24 cellular contexts compared by ENCODE assay signal in the genomic region with DNA sequence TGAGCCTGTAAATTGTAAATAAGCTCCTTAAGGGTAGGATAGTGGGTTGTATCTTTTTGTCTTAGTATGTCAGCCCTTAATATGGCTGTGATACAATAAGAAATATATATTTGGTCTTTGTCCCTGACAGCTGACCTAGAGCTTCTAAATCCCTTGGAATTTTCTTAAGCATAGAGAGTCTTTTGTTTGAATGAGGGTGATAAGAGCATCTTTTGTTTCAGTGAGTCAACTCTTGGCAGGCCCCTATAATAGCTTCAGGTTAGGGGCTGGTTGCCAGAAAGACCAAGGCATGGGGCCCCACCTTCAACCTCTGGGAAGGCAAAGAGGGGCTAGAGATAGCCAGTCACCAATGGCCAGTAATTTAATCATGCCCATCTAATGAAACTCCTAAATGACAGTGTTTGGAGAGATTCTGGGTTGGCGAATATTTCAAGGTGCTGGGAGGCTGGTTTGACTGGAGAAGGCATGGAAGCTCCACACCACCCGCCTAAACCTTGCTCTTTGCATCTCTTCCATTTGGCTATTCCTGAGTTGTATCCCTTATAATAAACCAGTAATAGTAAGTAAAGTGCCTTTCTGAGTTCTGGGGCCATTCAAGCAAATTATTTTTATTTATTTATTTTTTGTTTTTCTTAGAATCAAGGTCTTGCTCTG. TPM values are rescaled to one million over a fixed set of nuclear protein-coding genes. Genes with fewer than 3 reads are reported as not detected.
A peak's percentile ranks its signal among the peaks of the same experiment; 100 is the strongest.
DNase-seq lines count a peak whose midpoint lies in the region; ATAC-seq and TF ChIP-seq lines count a peak whose summit lies in the region.
"Had no signal": no experiment of that assay in that cellular context is flagged by ENCODE, and none has a peak within 500 bp of the region (broad histone marks: within the 10 kb centered on the region; RNA-seq: fewer than 3 reads in every experiment).

No MANE protein-coding gene starts in this region.

- H3K27me3 Mint-ChIP-seq in WTC11 (ENCODE audit: low read depth): no peaks in the 10 kb centered on the region

- no peaks in the 10 kb centered on the region for H3K36me3 ChIP-seq in gastroesophageal sphincter
- H3K36me3 ChIP-seq: right atrium auricular region, suprapubic skin had no signal

- no peak overlapping the region for H3K27ac ChIP-seq in gastroesophageal sphincter
- H3K27ac ChIP-seq: right atrium auricular region, suprapubic skin had no signal

- TF ChIP-seq CTCF in WTC11 (IDR thresholded peaks at IDR 0.05) (no peak), gastroesophageal sphincter (IDR thresholded peaks at IDR 0.05) (no peak)

- H3K4me3 ChIP-seq in gastroesophageal sphincter: no peak overlapping the region
- H3K4me3 ChIP-seq: mucosa of descending colon, right atrium auricular region, suprapubic skin had no signal

- TF ChIP-seq POLR2A in gastroesophageal sphincter (IDR thresholded peaks at IDR 0.05): no peak

- POLR2A ChIA-PET in WTC11 (lab: Charles Lee): no interaction called here

- H3K36me3 Mint-ChIP-seq in WTC11: no peaks in the 10 kb centered on the region

- H3K4me1 Mint-ChIP-seq in WTC11: peaks cover 25% of the 10 kb centered on the region
- H3K4me1 Mint-ChIP-seq: CD14-positive monocyte had no signal

- no peak for TF ChIP-seq EP300 in gastroesophageal sphincter (IDR thresholded peaks at IDR 0.05)

- 100% methylated on average over 2 of the region's 2 CpGs for WGBS in gastroesophageal sphincter (ENCODE audit: low coverage in 1 of 2), 2 donors

- CTCF ChIA-PET in WTC11 (lab: Charles Lee): interaction anchor here (1.0 kb wide), 1 partner anchor 11 kb away, joined by 3 read pairs; no protein-coding TSS in a partner anchor

- H3K27ac Mint-ChIP-seq in WTC11: no peak overlapping the region
- H3K27ac Mint-ChIP-seq: activated T-helper 2 cell treated with anti-CD3 and anti-CD28 coated beads, Interferon-gamma antibody, Interleukin-2, Interleukin-4, amounts not matched to agents 10 μg/mL and 5 μg/mL and 100 μg/mL, durations not matched to agents 14 hours and 24 hours and 36 hours; T-helper 2 cell treated with Interferon-gamma antibody and Interleukin-4, amounts not matched to agents 5 μg/mL and 100 μg/mL, for 36 hours had no signal

- DNase-seq in Daoy (ENCODE audit: low read depth) (peak; percentile 77), LoVo (ENCODE audit: low spot score) (peak; percentile 40), WTC11 (ENCODE audit: low spot score) (no peak), iris pigment epithelial cell (ENCODE audit: low read depth) (peak; percentile 53), DMS153 (lab: John Stamatoyannopoulos, UW) (no peak), superior temporal gyrus (ENCODE audit: extremely low spot score) (no peak), nucleus accumbens (lab: John Stamatoyannopoulos, UW) (no peak)
- DNase-seq: activated CD4-positive, alpha-beta T cell treated with anti-CD3 and anti-CD28 coated beads for 1 hour; caudate nucleus; DMS53; KBM-7; left ventricle myocardium superior; mucosa of descending colon; NCI-H1105; NCI-H2107; NCI-H524 treated with DMSO at 0.1 percent for 48 hours; stimulated activated CD4-positive, alpha-beta T cell treated with anti-CD3 and anti-CD28 coated beads, Interleukin-15, amount 100 ng/mL, for 24 hours had no signal

- H3K4me1 ChIP-seq in gastroesophageal sphincter: peaks cover 0 to 80% (median 4%) of the 10 kb centered on the region in 3 donors

- peak; percentile 44 for ATAC-seq in WTC11
- no peak for ATAC-seq in gastroesophageal sphincter
- ATAC-seq: esophagus mucosa, left ventricle myocardium superior, mucosa of descending colon had no signal

- no peaks in the 10 kb centered on the region for H3K9me3 ChIP-seq in gastroesophageal sphincter
- H3K9me3 ChIP-seq: mucosa of descending colon, right atrium auricular region, suprapubic skin had no signal

- H3K9me3 Mint-ChIP-seq in WTC11: no peaks in the 10 kb centered on the region
- H3K9me3 Mint-ChIP-seq: activated T-helper 2 cell treated with anti-CD3 and anti-CD28 coated beads, Interferon-gamma antibody, Interleukin-2, Interleukin-4, amounts not matched to agents 10 μg/mL and 5 μg/mL and 100 μg/mL, durations not matched to agents 14 hours and 24 hours and 36 hours; T-helper 2 cell treated with Interferon-gamma antibody and Interleukin-4, amounts not matched to agents 5 μg/mL and 100 μg/mL, for 36 hours had no signal

- no peaks in the 10 kb centered on the region for H3K27me3 ChIP-seq in gastroesophageal sphincter
- H3K27me3 ChIP-seq: right atrium auricular region, suprapubic skin had no signal

- no peak overlapping the region for H3K4me3 Mint-ChIP-seq in WTC11
- H3K4me3 Mint-ChIP-seq: CD14-positive monocyte; T-helper 2 cell treated with Interferon-gamma antibody and Interleukin-4, amounts not matched to agents 5 μg/mL and 100 μg/mL, for 36 hours had no signal

TF ChIP-seq in WTC11, 78 proteins besides CTCF, POLR2A, EP300 and RAD21:
- TF ChIP-seq, protein P1, sequence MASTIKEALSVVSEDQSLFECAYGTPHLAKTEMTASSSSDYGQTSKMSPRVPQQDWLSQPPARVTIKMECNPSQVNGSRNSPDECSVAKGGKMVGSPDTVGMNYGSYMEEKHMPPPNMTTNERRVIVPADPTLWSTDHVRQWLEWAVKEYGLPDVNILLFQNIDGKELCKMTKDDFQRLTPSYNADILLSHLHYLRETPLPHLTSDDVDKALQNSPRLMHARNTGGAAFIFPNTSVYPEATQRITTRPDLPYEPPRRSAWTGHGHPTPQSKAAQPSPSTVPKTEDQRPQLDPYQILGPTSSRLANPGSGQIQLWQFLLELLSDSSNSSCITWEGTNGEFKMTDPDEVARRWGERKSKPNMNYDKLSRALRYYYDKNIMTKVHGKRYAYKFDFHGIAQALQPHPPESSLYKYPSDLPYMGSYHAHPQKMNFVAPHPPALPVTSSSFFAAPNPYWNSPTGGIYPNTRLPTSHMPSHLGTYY (CRISPR knock-in tag; IDR thresholded peaks at IDR 0.05): no peak
- no peak for TF ChIP-seq PREB (CRISPR knock-in tag; IDR thresholded peaks at IDR 0.05; ENCODE audit: borderline replicate concordance)
- TF ChIP-seq, protein P2, sequence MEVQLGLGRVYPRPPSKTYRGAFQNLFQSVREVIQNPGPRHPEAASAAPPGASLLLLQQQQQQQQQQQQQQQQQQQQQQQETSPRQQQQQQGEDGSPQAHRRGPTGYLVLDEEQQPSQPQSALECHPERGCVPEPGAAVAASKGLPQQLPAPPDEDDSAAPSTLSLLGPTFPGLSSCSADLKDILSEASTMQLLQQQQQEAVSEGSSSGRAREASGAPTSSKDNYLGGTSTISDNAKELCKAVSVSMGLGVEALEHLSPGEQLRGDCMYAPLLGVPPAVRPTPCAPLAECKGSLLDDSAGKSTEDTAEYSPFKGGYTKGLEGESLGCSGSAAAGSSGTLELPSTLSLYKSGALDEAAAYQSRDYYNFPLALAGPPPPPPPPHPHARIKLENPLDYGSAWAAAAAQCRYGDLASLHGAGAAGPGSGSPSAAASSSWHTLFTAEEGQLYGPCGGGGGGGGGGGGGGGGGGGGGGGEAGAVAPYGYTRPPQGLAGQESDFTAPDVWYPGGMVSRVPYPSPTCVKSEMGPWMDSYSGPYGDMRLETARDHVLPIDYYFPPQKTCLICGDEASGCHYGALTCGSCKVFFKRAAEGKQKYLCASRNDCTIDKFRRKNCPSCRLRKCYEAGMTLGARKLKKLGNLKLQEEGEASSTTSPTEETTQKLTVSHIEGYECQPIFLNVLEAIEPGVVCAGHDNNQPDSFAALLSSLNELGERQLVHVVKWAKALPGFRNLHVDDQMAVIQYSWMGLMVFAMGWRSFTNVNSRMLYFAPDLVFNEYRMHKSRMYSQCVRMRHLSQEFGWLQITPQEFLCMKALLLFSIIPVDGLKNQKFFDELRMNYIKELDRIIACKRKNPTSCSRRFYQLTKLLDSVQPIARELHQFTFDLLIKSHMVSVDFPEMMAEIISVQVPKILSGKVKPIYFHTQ (CRISPR knock-in tag; IDR thresholded peaks at IDR 0.05): no peak

RNA-seq across cellular contexts. Expression of gene PALS1, which starts 10.5 kb away (rescaled TPM):
- total RNA-seq in Daoy (2014; rRNA removed; shearing (Covaris generic)): 24.6 and 30.9 TPM in 2 replicates
- 18.0 to 21.7 TPM (median 21.0 TPM) in 3 replicates for total RNA-seq in WTC11 (2021)
- total RNA-seq in gastroesophageal sphincter: 10 to 100 TPM; 18.5 to 52.9 (median 36.8) TPM

Comparison
In these comparisons a context has a peak if more than half of its experiments do, and no peak if none do; other contexts are left out.
1. DNase-seq: peak in Daoy (single experiment), LoVo (single experiment) and iris pigment epithelial cell (single experiment); none in WTC11 (single experiment), DMS153 (single experiment), superior temporal gyrus (single experiment) and nucleus accumbens (0 of 56).